Comparison of ENCODE assay signal across 8 cellular contexts in genomic region chr10:75399461-75400162, GRCh38. TPM values are rescaled to one million over a fixed set of nuclear protein-coding genes. Genes with fewer than 3 reads are reported as not detected.
DNase-seq lines count a peak whose midpoint lies in the region; ATAC-seq and TF ChIP-seq lines count a peak whose summit lies in the region.

No MANE protein-coding gene starts in this region.

- no peak overlapping the region for H3K27ac Mint-ChIP-seq in activated CD8-positive, alpha-beta T cell treated with anti-CD3 and anti-CD28 coated beads, Interleukin-2, amount 10 ng/mL, durations not matched to agents 7 days and 5 days

- H3K36me3 ChIP-seq in esophagus muscularis mucosa (peaks cover 12 to 18% (median 13%) of the 10 kb centered on the region in 4 donors), thyroid gland (peaks cover 0 to 14% of the 10 kb centered on the region in 2 donors)

- peak overlapping the region; percentile 99 to 100 (median 100) for H3K27ac ChIP-seq in esophagus muscularis mucosa (replicated peaks in 1 of 4)
- peak overlapping the region; percentile 89 to 98 (median 98) for H3K27ac ChIP-seq in thyroid gland

- no peaks in the 10 kb centered on the region for H3K9me3 Mint-ChIP-seq in activated CD8-positive, alpha-beta T cell treated with anti-CD3 and anti-CD28 coated beads, Interleukin-2, amount 10 ng/mL, durations not matched to agents 7 days and 5 days (ENCODE audit: insufficient read depth)

- CTCF ChIA-PET in activated CD8-positive, alpha-beta T cell treated with anti-CD3 and anti-CD28 coated beads, Interleukin-2, amount 10 ng/mL, durations not matched to agents 7 days and 5 days (lab: Charles Lee): interaction anchor here (0.8 to 1.0 kb wide), 2 partner anchors 30 to 633 kb away, joined by 3 read pairs; no protein-coding TSS in a partner anchor

- no peaks in the 10 kb centered on the region for H3K9me3 ChIP-seq in esophagus muscularis mucosa
- H3K9me3 ChIP-seq in mononuclear cell (ENCODE audit: low read depth, low read length): no peaks in the 10 kb centered on the region
- no peaks in the 10 kb centered on the region for H3K9me3 ChIP-seq in thyroid gland

- peaks cover 3% of the 10 kb centered on the region for H3K36me3 Mint-ChIP-seq in activated CD8-positive, alpha-beta T cell treated with anti-CD3 and anti-CD28 coated beads, Interleukin-2, amount 10 ng/mL, durations not matched to agents 7 days and 5 days (ENCODE audit: low read depth)

- TF ChIP-seq POLR2A in esophagus muscularis mucosa (IDR thresholded peaks at IDR 0.05; ENCODE audit: low read depth) (no peak), thyroid gland (IDR thresholded peaks at IDR 0.05) (no peak)

- POLR2A ChIA-PET in activated CD8-positive, alpha-beta T cell treated with anti-CD3 and anti-CD28 coated beads, Interleukin-2, amount 10 ng/mL, durations not matched to agents 7 days and 5 days (lab: Charles Lee): no interaction called here

- H3K4me3 Mint-ChIP-seq in activated CD8-positive, alpha-beta T cell treated with anti-CD3 and anti-CD28 coated beads, Interleukin-2, amount 10 ng/mL, durations not matched to agents 7 days and 5 days: peak overlapping the region; percentile 67

- H3K4me1 ChIP-seq in esophagus muscularis mucosa (peaks cover 19 to 52% (median 42%) of the 10 kb centered on the region in 4 donors), mononuclear cell (ENCODE audit: insufficient read depth, low read length) (peaks cover 57% of the 10 kb centered on the region), thyroid gland (peaks cover 5 to 15% of the 10 kb centered on the region in 2 donors)

- peak; percentile 72 for DNase-seq in ACHN
- DNase-seq in NCI-H2107 treated with DMSO at 0.1 percent for 48 hours (lab: John Stamatoyannopoulos, UW; ENCODE audit: unreplicated experiment): peak; percentile 15
- DNase-seq in activated CD8-positive, alpha-beta T cell treated with anti-CD3 and anti-CD28 coated beads, Interleukin-2, amount 10 ng/mL, durations not matched to agents 7 days and 5 days: peak; percentile 65
- no peak for DNase-seq in esophagus muscularis mucosa (ENCODE audit: extremely low spot score)
- DNase-seq in thyroid gland: peak; percentile 85 to 87

- H3K4me1 Mint-ChIP-seq in activated CD8-positive, alpha-beta T cell treated with anti-CD3 and anti-CD28 coated beads, Interleukin-2, amount 10 ng/mL, durations not matched to agents 7 days and 5 days (ENCODE audit: low read depth): peaks cover 39% of the 10 kb centered on the region

- TF ChIP-seq CTCF in GM12875 (IDR thresholded peaks at IDR 0.05; ENCODE audit: borderline replicate concordance, insufficient read depth, low read depth, low read length) (peak; percentile 39), esophagus muscularis mucosa (IDR thresholded peaks at IDR 0.05) (peak; percentile 37 to 70 (median 61)), thyroid gland (IDR thresholded peaks at IDR 0.05) (peak in 5 of 6 experiments; percentile 19 to 85 (median 55))

- WGBS in esophagus muscularis mucosa: 15% methylated on average over 8 of the region's 71 CpGs
- WGBS in thyroid gland, 2 donors: 6 to 9% methylated on average over 22 to 46 of the region's 71 CpGs

- H3K27me3 Mint-ChIP-seq in activated CD8-positive, alpha-beta T cell treated with anti-CD3 and anti-CD28 coated beads, Interleukin-2, amount 10 ng/mL, durations not matched to agents 7 days and 5 days (ENCODE audit: low read depth): peaks cover 57% of the 10 kb centered on the region

- TF ChIP-seq EP300 in esophagus muscularis mucosa (IDR thresholded peaks at IDR 0.05): no peak

- intact Hi-C loops in esophagus muscularis mucosa (cut with DNase I) (loop anchor here (2.0 to 10.0 kb wide), 6 partner anchors 218 to 903 kb away; no protein-coding TSS in a partner anchor), thyroid gland (cut with DNase I) (loop anchor here (2.0 to 10.0 kb wide), 3 partner anchors 511 to 1145 kb away; no protein-coding TSS in a partner anchor)

- in situ Hi-C loops in ACHN (cut with HindIII; ENCODE audit: low pct_ligation_motif_present, low pct_unique_long_range_greater_than_20kb, low sequenced_read_pairs): no loop called here

- peak; percentile 38 for ATAC-seq in activated CD8-positive, alpha-beta T cell treated with anti-CD3 and anti-CD28 coated beads, Interleukin-2, amount 10 ng/mL, durations not matched to agents 7 days and 5 days
- no peak for ATAC-seq in HG03139 (IDR thresholded peaks at IDR 0.05; ENCODE audit: unreplicated experiment)

- no peaks in the 10 kb centered on the region for H3K27me3 ChIP-seq in esophagus muscularis mucosa
- H3K27me3 ChIP-seq in mononuclear cell (ENCODE audit: insufficient read depth, low read length): peaks cover 54% of the 10 kb centered on the region
- no peaks in the 10 kb centered on the region for H3K27me3 ChIP-seq in thyroid gland

- H3K4me3 ChIP-seq in GM12875 (ENCODE audit: low read depth, low read length) (no peak overlapping the region), esophagus muscularis mucosa (peak overlapping the region; percentile 86 to 100 (median 96)), mononuclear cell (ENCODE audit: low read length) (peak overlapping the region; percentile 55), thyroid gland (replicated peaks in 1 of 3) (peak overlapping the region; percentile 63 to 88 (median 87))

RNA-seq across cellular contexts. Expression of gene ZNF503, which starts 2.0 kb away (rescaled TPM):
- under 1 TPM in 1 of 2 experiments, not detected in 1; 0.26 TPM for total RNA-seq in activated CD8-positive, alpha-beta T cell treated with anti-CD3 and anti-CD28 coated beads, Interleukin-2, amount 10 ng/mL, durations not matched to agents 7 days and 5 days
- total RNA-seq in esophagus muscularis mucosa: 100 to 1,000 TPM in 1 of 4 donors, 10 to 100 TPM in 3; 21.2 to 101 (median 65.1) TPM
- 4.7 TPM for total RNA-seq in mononuclear cell
- total RNA-seq in thyroid gland: 10 to 100 TPM in 3 of 4 donors, 1 to 10 TPM in 1; 8.2 to 17.1 (median 10.9) TPM

RNA-seq across cellular contexts. Expression of gene LRMDA, which starts 31.8 kb away (rescaled TPM):
- total RNA-seq in activated CD8-positive, alpha-beta T cell treated with anti-CD3 and anti-CD28 coated beads, Interleukin-2, amount 10 ng/mL, durations not matched to agents 7 days and 5 days: not detected
- total RNA-seq in esophagus muscularis mucosa (10 to 100 TPM; 14.3 to 34.9 (median 26.5) TPM), mononuclear cell (7.6 TPM), thyroid gland (10 to 100 TPM; 16.5 to 31.7 (median 23.2) TPM)
